Comparison of ENCODE assay signal across 1 cellular context in genomic region chr16:77556203-77556602, GRCh38.
TF ChIP-seq lines count a peak whose summit lies in the region.

No MANE protein-coding gene starts in this region.

TF ChIP-seq in HepG2, 621 proteins besides CTCF, POLR2A, EP300 and RAD21 (continued from another document):
- TF ChIP-seq ARNTL (CRISPR knock-in tag; IDR thresholded peaks at IDR 0.05) (peak; percentile 69; the same call in 1 of the 2 replicates), NCOA2 (CRISPR knock-in tag; IDR thresholded peaks at IDR 0.05) (peak; percentile 41; the same call in 1 of the 2 replicates), TBL1XR1 (IDR thresholded peaks at IDR 0.05; ENCODE audit: borderline replicate concordance, low read length, partially characterized antibody) (no peak), PHF5A (CRISPR knock-in tag; IDR thresholded peaks at IDR 0.05; ENCODE audit: low read depth, unreplicated experiment) (no peak), SP2 (CRISPR knock-in tag; IDR thresholded peaks at IDR 0.05) (no peak), ZFX (CRISPR knock-in tag; IDR thresholded peaks at IDR 0.05; ENCODE audit: low read depth) (peak; percentile 40; the same call in 1 of the 2 replicates), FLYWCH1 (CRISPR knock-in tag; IDR thresholded peaks at IDR 0.05) (no peak), HNRNPH1 (optimal IDR thresholded peaks at IDR 0.05; ENCODE audit: low read depth, low read length) (no peak), ZNF788 (CRISPR knock-in tag; IDR thresholded peaks at IDR 0.05; ENCODE audit: borderline replicate concordance) (peak; percentile 39; the same call in 1 of the 2 replicates), ESRRA (CRISPR knock-in tag; IDR thresholded peaks at IDR 0.05; ENCODE audit: low read depth) (no peak), ZSCAN22 (CRISPR knock-in tag; IDR thresholded peaks at IDR 0.05) (no peak), ZNF160 (CRISPR knock-in tag; IDR thresholded peaks at IDR 0.05) (no peak), KDM1A (CRISPR knock-in tag; IDR thresholded peaks at IDR 0.05) (no peak), ZSCAN9 (CRISPR knock-in tag; IDR thresholded peaks at IDR 0.05; ENCODE audit: borderline replicate concordance) (no peak)
- TF ChIP-seq, protein P1, sequence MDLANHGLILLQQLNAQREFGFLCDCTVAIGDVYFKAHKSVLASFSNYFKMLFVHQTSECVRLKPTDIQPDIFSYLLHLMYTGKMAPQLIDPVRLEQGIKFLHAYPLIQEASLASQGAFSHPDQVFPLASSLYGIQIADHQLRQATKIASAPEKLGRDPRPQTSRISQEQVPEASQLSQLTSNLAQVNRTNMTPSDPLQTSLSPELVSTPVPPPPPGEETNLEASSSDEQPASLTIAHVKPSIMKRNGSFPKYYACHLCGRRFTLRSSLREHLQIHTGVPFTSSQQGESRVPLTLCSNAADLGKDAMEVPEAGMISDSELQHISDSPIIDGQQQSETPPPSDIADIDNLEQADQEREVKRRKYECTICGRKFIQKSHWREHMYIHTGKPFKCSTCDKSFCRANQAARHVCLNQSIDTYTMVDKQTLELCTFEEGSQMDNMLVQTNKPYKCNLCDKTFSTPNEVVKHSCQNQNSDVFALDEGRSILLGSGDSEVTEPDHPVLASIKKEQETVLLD (CRISPR knock-in tag; IDR thresholded peaks at IDR 0.05; ENCODE audit: low read depth): no peak
- TF ChIP-seq, protein P2, sequence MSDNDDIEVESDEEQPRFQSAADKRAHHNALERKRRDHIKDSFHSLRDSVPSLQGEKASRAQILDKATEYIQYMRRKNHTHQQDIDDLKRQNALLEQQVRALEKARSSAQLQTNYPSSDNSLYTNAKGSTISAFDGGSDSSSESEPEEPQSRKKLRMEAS (IDR thresholded peaks at IDR 0.05): peak; percentile 62; the same call in 1 of the 2 replicates
- TF ChIP-seq, protein P3, sequence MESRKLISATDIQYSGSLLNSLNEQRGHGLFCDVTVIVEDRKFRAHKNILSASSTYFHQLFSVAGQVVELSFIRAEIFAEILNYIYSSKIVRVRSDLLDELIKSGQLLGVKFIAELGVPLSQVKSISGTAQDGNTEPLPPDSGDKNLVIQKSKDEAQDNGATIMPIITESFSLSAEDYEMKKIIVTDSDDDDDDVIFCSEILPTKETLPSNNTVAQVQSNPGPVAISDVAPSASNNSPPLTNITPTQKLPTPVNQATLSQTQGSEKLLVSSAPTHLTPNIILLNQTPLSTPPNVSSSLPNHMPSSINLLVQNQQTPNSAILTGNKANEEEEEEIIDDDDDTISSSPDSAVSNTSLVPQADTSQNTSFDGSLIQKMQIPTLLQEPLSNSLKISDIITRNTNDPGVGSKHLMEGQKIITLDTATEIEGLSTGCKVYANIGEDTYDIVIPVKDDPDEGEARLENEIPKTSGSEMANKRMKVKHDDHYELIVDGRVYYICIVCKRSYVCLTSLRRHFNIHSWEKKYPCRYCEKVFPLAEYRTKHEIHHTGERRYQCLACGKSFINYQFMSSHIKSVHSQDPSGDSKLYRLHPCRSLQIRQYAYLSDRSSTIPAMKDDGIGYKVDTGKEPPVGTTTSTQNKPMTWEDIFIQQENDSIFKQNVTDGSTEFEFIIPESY (CRISPR knock-in tag; IDR thresholded peaks at IDR 0.05): no peak
- TF ChIP-seq, protein P4, sequence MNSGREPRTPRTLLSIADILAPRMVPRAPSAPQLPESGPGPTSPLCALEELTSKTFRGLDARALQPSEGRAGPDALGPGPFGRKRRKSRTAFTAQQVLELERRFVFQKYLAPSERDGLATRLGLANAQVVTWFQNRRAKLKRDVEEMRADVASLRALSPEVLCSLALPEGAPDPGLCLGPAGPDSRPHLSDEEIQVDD (CRISPR knock-in tag; IDR thresholded peaks at IDR 0.05; ENCODE audit: borderline replicate concordance): no peak
- TF ChIP-seq, protein P5, sequence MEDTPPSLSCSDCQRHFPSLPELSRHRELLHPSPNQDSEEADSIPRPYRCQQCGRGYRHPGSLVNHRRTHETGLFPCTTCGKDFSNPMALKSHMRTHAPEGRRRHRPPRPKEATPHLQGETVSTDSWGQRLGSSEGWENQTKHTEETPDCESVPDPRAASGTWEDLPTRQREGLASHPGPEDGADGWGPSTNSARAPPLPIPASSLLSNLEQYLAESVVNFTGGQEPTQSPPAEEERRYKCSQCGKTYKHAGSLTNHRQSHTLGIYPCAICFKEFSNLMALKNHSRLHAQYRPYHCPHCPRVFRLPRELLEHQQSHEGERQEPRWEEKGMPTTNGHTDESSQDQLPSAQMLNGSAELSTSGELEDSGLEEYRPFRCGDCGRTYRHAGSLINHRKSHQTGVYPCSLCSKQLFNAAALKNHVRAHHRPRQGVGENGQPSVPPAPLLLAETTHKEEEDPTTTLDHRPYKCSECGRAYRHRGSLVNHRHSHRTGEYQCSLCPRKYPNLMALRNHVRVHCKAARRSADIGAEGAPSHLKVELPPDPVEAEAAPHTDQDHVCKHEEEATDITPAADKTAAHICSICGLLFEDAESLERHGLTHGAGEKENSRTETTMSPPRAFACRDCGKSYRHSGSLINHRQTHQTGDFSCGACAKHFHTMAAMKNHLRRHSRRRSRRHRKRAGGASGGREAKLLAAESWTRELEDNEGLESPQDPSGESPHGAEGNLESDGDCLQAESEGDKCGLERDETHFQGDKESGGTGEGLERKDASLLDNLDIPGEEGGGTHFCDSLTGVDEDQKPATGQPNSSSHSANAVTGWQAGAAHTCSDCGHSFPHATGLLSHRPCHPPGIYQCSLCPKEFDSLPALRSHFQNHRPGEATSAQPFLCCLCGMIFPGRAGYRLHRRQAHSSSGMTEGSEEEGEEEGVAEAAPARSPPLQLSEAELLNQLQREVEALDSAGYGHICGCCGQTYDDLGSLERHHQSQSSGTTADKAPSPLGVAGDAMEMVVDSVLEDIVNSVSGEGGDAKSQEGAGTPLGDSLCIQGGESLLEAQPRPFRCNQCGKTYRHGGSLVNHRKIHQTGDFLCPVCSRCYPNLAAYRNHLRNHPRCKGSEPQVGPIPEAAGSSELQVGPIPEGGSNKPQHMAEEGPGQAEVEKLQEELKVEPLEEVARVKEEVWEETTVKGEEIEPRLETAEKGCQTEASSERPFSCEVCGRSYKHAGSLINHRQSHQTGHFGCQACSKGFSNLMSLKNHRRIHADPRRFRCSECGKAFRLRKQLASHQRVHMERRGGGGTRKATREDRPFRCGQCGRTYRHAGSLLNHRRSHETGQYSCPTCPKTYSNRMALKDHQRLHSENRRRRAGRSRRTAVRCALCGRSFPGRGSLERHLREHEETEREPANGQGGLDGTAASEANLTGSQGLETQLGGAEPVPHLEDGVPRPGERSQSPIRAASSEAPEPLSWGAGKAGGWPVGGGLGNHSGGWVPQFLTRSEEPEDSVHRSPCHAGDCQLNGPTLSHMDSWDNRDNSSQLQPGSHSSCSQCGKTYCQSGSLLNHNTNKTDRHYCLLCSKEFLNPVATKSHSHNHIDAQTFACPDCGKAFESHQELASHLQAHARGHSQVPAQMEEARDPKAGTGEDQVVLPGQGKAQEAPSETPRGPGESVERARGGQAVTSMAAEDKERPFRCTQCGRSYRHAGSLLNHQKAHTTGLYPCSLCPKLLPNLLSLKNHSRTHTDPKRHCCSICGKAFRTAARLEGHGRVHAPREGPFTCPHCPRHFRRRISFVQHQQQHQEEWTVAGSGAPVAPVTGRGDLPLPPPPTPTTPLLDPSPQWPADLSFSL (CRISPR knock-in tag; IDR thresholded peaks at IDR 0.05): no peak
